ENCODE assay signal across 9 cellular contexts in genomic region chr2:19933351-19933981, GRCh38. TPM values are rescaled to one million over a fixed set of nuclear protein-coding genes. Genes with fewer than 3 reads are reported as not detected.
DNase-seq lines count a peak whose midpoint lies in the region; ATAC-seq, FAIRE-seq and TF ChIP-seq lines count a peak whose summit lies in the region.
"Had no signal": no experiment of that assay in that cellular context is flagged by ENCODE, and none has a peak within 500 bp of the region (broad histone marks: within the 10 kb centered on the region; RNA-seq: fewer than 3 reads in every experiment).

No MANE protein-coding gene starts in this region.

- H3K4me3 ChIP-seq in HFF-Myc (replicated peaks; ENCODE audit: low read depth, low read length) (no peak overlapping the region), keratinocyte (ENCODE audit: control insufficient read depth in 2 of 3, extremely low read depth in 1 of 3, insufficient read depth in 2 of 3, low read depth in 1 of 3, low read length in 3 of 3) (peak overlapping the region in 2 of 3 experiments; percentile 22 to 34)

- H3K9ac ChIP-seq in keratinocyte (ENCODE audit: control insufficient read depth, extremely low read depth, insufficient read depth, low read length), result peak overlapping the region; percentile 2

- H3K4me3 Mint-ChIP-seq in glutamatergic neuron (ENCODE audit: unreplicated experiment), result no peak overlapping the region
- no peak overlapping the region for H3K4me3 Mint-ChIP-seq in stimulated activated naive CD8-positive, alpha-beta T cell treated with anti-CD3 and anti-CD28 coated beads, Interleukin-15, amount 100 ng/mL, for 72 hours
- H3K4me3 Mint-ChIP-seq: T-cell had no signal

- no peaks in the 10 kb centered on the region for H3K79me2 ChIP-seq in keratinocyte (ENCODE audit: control insufficient read depth, insufficient read depth, low read length)

- H3K4me1 Mint-ChIP-seq in glutamatergic neuron (ENCODE audit: low read depth, unreplicated experiment), result no peaks in the 10 kb centered on the region
- no peaks in the 10 kb centered on the region for H3K4me1 Mint-ChIP-seq in stimulated activated naive CD8-positive, alpha-beta T cell treated with anti-CD3 and anti-CD28 coated beads, Interleukin-15, amount 100 ng/mL, for 72 hours
- H3K4me1 Mint-ChIP-seq: T-cell had no signal

- H3K4me1 ChIP-seq in keratinocyte (ENCODE audit: control insufficient read depth, extremely low read depth, insufficient read depth, low read length), result peaks cover 13% of the 10 kb centered on the region

- H3K9me3 Mint-ChIP-seq in glutamatergic neuron (ENCODE audit: unreplicated experiment), result no peaks in the 10 kb centered on the region
- H3K9me3 Mint-ChIP-seq in stimulated activated naive CD8-positive, alpha-beta T cell treated with anti-CD3 and anti-CD28 coated beads, Interleukin-15, amount 100 ng/mL, for 72 hours, result peaks cover 0 to 1% of the 10 kb centered on the region in 2 donors

- H2AFZ ChIP-seq in keratinocyte (ENCODE audit: control insufficient read depth, low read length), result peak overlapping the region; percentile 44

- H3K27me3 Mint-ChIP-seq in glutamatergic neuron (ENCODE audit: unreplicated experiment), result no peaks in the 10 kb centered on the region
- no peaks in the 10 kb centered on the region for H3K27me3 Mint-ChIP-seq in stimulated activated naive CD8-positive, alpha-beta T cell treated with anti-CD3 and anti-CD28 coated beads, Interleukin-15, amount 100 ng/mL, for 72 hours
- H3K27me3 Mint-ChIP-seq: T-cell had no signal

- no peak overlapping the region for H3K27ac Mint-ChIP-seq in glutamatergic neuron (ENCODE audit: unreplicated experiment)
- H3K27ac Mint-ChIP-seq in stimulated activated naive CD8-positive, alpha-beta T cell treated with anti-CD3 and anti-CD28 coated beads, Interleukin-15, amount 100 ng/mL, for 72 hours, result no peak overlapping the region
- H3K27ac Mint-ChIP-seq: T-cell had no signal

- no peak for ATAC-seq in stimulated activated naive CD8-positive, alpha-beta T cell treated with anti-CD3 and anti-CD28 coated beads, Interleukin-15, amount 100 ng/mL, for 72 hours
- ATAC-seq: T-cell had no signal

- no peaks in the 10 kb centered on the region for H3K9me3 ChIP-seq in keratinocyte (ENCODE audit: control insufficient read depth, low read depth, low read length)

- peak; percentile 82 for DNase-seq in ELR (ENCODE audit: low read depth)
- peak; percentile 43 for DNase-seq in HFF-Myc (ENCODE audit: extremely low read depth, low read depth)
- DNase-seq in RPMI8226, result peak; percentile 27
- DNase-seq in keratinocyte (ENCODE audit: low read depth, low spot score), result peak; percentile 13
- DNase-seq in GF-D8 (lab: John Stamatoyannopoulos, UW), result no peak
- DNase-seq in glutamatergic neuron, result no peak
- DNase-seq in stimulated activated naive CD8-positive, alpha-beta T cell treated with anti-CD3 and anti-CD28 coated beads, Interleukin-15, amount 100 ng/mL, for 72 hours, result no peak
- no peak for DNase-seq in NCI-H524 (lab: John Stamatoyannopoulos, UW)
- DNase-seq: T-cell had no signal

- dilution Hi-C loops in keratinocyte (cut with MboI; ENCODE audit: extremely low pct_ligation_motif_present, low sequenced_read_pairs), result no loop called here

- H3K9me1 ChIP-seq in keratinocyte (ENCODE audit: control insufficient read depth, extremely low read depth, insufficient read depth, low read length), result no peaks in the 10 kb centered on the region

- peak overlapping the region; percentile 65 for H3K27ac ChIP-seq in keratinocyte (ENCODE audit: control insufficient read depth, insufficient read depth, low read length)

- H3K36me3 Mint-ChIP-seq in glutamatergic neuron (ENCODE audit: unreplicated experiment), result no peaks in the 10 kb centered on the region

- H3K27me3 ChIP-seq in keratinocyte (ENCODE audit: control insufficient read depth, extremely low read depth, insufficient read depth, low read length), result no peaks in the 10 kb centered on the region

- no peaks in the 10 kb centered on the region for H4K20me1 ChIP-seq in keratinocyte (ENCODE audit: control insufficient read depth, extremely low read depth, insufficient read depth, low read length)

- H3K4me2 ChIP-seq in keratinocyte (ENCODE audit: control insufficient read depth, extremely low read depth, insufficient read depth, low read depth, low read length), result peak overlapping the region; percentile 60

- no peak for TF ChIP-seq CTCF in HFF-Myc (IDR thresholded peaks at IDR 0.05; ENCODE audit: low read depth, low read length, missing control alignments)
- no peak for TF ChIP-seq CTCF in keratinocyte (optimal IDR thresholded peaks at IDR 0.05 in 1 of 3, IDR thresholded peaks at IDR 0.05 in 1 of 3, conservative IDR thresholded peaks at IDR 0.05 in 1 of 3; ENCODE audit: extremely low read depth in 1 of 3, insufficient read depth in 2 of 3, low read length in 3 of 3)
- no peak for TF ChIP-seq CTCF in glutamatergic neuron (IDR thresholded peaks at IDR 0.05; ENCODE audit: partially characterized antibody, unreplicated experiment)

- peaks cover 4 to 8% of the 10 kb centered on the region in 2 experiments for H3K36me3 ChIP-seq in keratinocyte (ENCODE audit: control insufficient read depth in 2 of 2, extremely low read depth in 1 of 2, insufficient read depth in 2 of 2, low read length in 2 of 2)

- peak; percentile 95 for FAIRE-seq in keratinocyte (lab: Jason Lieb, UNC)

RNA-seq across cellular contexts. Expression of gene TTC32, which starts 31.7 kb away (rescaled TPM):
- 3.7 to 7.6 TPM (median 4.8 TPM) in 3 replicates for polyA plus RNA-seq in keratinocyte
- 8.1 TPM for polyA plus RNA-seq in keratinocyte (2011; ENCODE audit: low read depth)
- polyA plus RNA-seq in keratinocyte (2011; cell fraction: cytosol; rRNA removed), result 1.5 and 1.6 TPM in 2 replicates
- 11.3 and 16.5 TPM in 2 replicates for polyA plus RNA-seq in keratinocyte (2011; cell fraction: nucleus; rRNA removed)
- 3.1 and 11.8 TPM in 2 replicates for polyA plus RNA-seq in keratinocyte (2012; ENCODE audit: low replicate concordance)
- 1.4 to 3.4 TPM in 2 of 3 replicates, not detected in the other for polyA minus RNA-seq in keratinocyte
- 3.5 TPM for polyA minus RNA-seq in keratinocyte (2011; cell fraction: cytosol; rRNA and poly(A)+ RNA removed)
- 4.9 and 6.4 TPM in 2 replicates for polyA minus RNA-seq in keratinocyte (2011; cell fraction: nucleus; rRNA and poly(A)+ RNA removed)
- 15.3 TPM for total RNA-seq in glutamatergic neuron (ENCODE audit: unreplicated experiment)

RNA-seq across cellular contexts. Expression of gene WDR35, which starts 56.4 kb away (rescaled TPM):
- polyA plus RNA-seq in keratinocyte, result 4.7 to 8.8 TPM (median 5.4 TPM) in 3 replicates
- polyA plus RNA-seq in keratinocyte (2011; ENCODE audit: low read depth), result 4.2 TPM
- polyA plus RNA-seq in keratinocyte (2011; cell fraction: cytosol; rRNA removed), result 2.5 and 4.3 TPM in 2 replicates
- 9.5 and 12.2 TPM in 2 replicates for polyA plus RNA-seq in keratinocyte (2011; cell fraction: nucleus; rRNA removed)
- polyA plus RNA-seq in keratinocyte (2012; ENCODE audit: low replicate concordance), result 2.0 and 4.9 TPM in 2 replicates
- polyA minus RNA-seq in keratinocyte, result 3.1 to 11.5 TPM (median 4.7 TPM) in 3 replicates
- 4.4 TPM for polyA minus RNA-seq in keratinocyte (2011; cell fraction: cytosol; rRNA and poly(A)+ RNA removed)
- polyA minus RNA-seq in keratinocyte (2011; cell fraction: nucleus; rRNA and poly(A)+ RNA removed), result 8.9 and 13.9 TPM in 2 replicates
- total RNA-seq in glutamatergic neuron (ENCODE audit: unreplicated experiment), result 6.4 TPM

Comparison
In these comparisons a context has a peak if more than half of its experiments do, and no peak if none do; other contexts are left out.
1. DNase-seq: peak in ELR (single experiment), HFF-Myc (single experiment), RPMI8226 (single experiment) and keratinocyte (single experiment); none in GF-D8 (single experiment), glutamatergic neuron (single experiment), stimulated activated naive CD8-positive, alpha-beta T cell treated with anti-CD3 and anti-CD28 coated beads, Interleukin-15, amount 100 ng/mL, for 72 hours (0 of 2) and NCI-H524 (0 of 2).